Comparison of ENCODE assay signal across 11 cellular contexts in genomic region chr3:49780968-49781365, GRCh38. TPM values are rescaled to one million over a fixed set of nuclear protein-coding genes. Genes with fewer than 3 reads are reported as not detected.
DNase-seq lines count a peak whose midpoint lies in the region; ATAC-seq and TF ChIP-seq lines count a peak whose summit lies in the region.
"Not testable (repeated sequence)": the region's sequence is repeated elsewhere in the genome, so short reads cannot be mapped to it uniquely, and the experiment has no call there.
"Had no signal": no experiment of that assay in that cellular context is flagged by ENCODE, and none has a peak within 500 bp of the region (broad histone marks: within the 10 kb centered on the region; RNA-seq: fewer than 3 reads in every experiment).

No MANE protein-coding gene starts in this region.

- intact Hi-C loops in Caco-2 (cut with micrococcal nuclease; ENCODE audit: unreplicated experiment); sciatic nerve (cut with DNase I): not testable (repeated sequence)

- H3K79me1 ChIP-seq in mesenchymal stem cell (replicated peaks; ENCODE audit: low read length, poor library complexity, severe bottlenecking), result not testable (repeated sequence)

- H3K14ac ChIP-seq in mesenchymal stem cell (ENCODE audit: low read length in 2 of 2), result not testable (repeated sequence)

- peaks cover 14% of the 10 kb centered on the region for H3K4me1 Mint-ChIP-seq in Caco-2 (ENCODE audit: low read depth, unreplicated experiment)

- not testable (repeated sequence) for H3K9me3 ChIP-seq in BLaER1; Caco-2; WERI-Rb-1 (ENCODE audit: severe bottlenecking); cardiac muscle cell (ENCODE audit: low read depth); mesenchymal stem cell (ENCODE audit: control insufficient read depth, low read length); neural cell (ENCODE audit: low read length)

- not testable (repeated sequence) for H4K8ac ChIP-seq in mesenchymal stem cell (ENCODE audit: low read length)

- not testable (repeated sequence) for BruUV-seq in Caco-2 (replicated peaks; lab: Mats Ljungman, UMichigan)

- H4K91ac ChIP-seq in mesenchymal stem cell (ENCODE audit: low read length), result not testable (repeated sequence)

- peak overlapping the region; percentile 23 for H3K4me2 ChIP-seq in BLaER1
- not testable (repeated sequence) for H3K4me2 ChIP-seq in mesenchymal stem cell (ENCODE audit: low read length, poor library complexity, severe bottlenecking); neural cell (ENCODE audit: low read length)

- not testable (repeated sequence) for H2BK5ac ChIP-seq in mesenchymal stem cell (ENCODE audit: low read depth, low read length, poor library complexity, severe bottlenecking)

- not testable (repeated sequence) for DNase-seq in Caco-2; WERI-Rb-1; cardiac muscle cell (ENCODE audit: low read depth in 1 of 2, low spot score in 1 of 2)
- DNase-seq in amniotic epithelial cell (ENCODE audit: low read depth), result peak; percentile 44
- peak; percentile 21 for DNase-seq in mesenchymal stem cell
- peak; percentile 10 for DNase-seq in sciatic nerve (ENCODE audit: low spot score)

- WGBS in mesenchymal stem cell, result 96% methylated on average over 8 of the region's 9 CpGs

- peaks cover 50% of the 10 kb centered on the region for H3K36me3 Mint-ChIP-seq in Caco-2 (ENCODE audit: insufficient read depth, unreplicated experiment)

- not testable (repeated sequence) for H3K9me2 ChIP-seq in neural cell (ENCODE audit: insufficient read depth, low read length)

- TF ChIP-seq CTCF in Caco-2 (IDR thresholded peaks at IDR 0.05; ENCODE audit: insufficient read depth in 1 of 2, low read depth in 1 of 2, low read length in 1 of 2, severe bottlenecking in 1 of 2, unreplicated experiment in 1 of 2); WERI-Rb-1 (IDR thresholded peaks at IDR 0.05; ENCODE audit: low read depth, low read length); cardiac muscle cell (IDR thresholded peaks at IDR 0.05; ENCODE audit: low read depth, low read length); neural cell (IDR thresholded peaks at IDR 0.05; ENCODE audit: poor library complexity, severe bottlenecking): not testable (repeated sequence)

- H3F3A ChIP-seq in neural cell (ENCODE audit: insufficient read depth, low read length, poor library complexity, severe bottlenecking), result not testable (repeated sequence)

- CTCF ChIA-PET in Caco-2 (lab: Charles Lee), result interaction anchor here (0.6 kb wide), 1 partner anchor 10 kb away, joined by 3 read pairs; no protein-coding TSS in a partner anchor

- H3K27me3 Mint-ChIP-seq in Caco-2 (ENCODE audit: insufficient read depth, unreplicated experiment), result not testable (repeated sequence)

- not testable (repeated sequence) for H3K4me3 Mint-ChIP-seq in Caco-2 (ENCODE audit: unreplicated experiment)

- H3K4me1 ChIP-seq in BLaER1, result peaks cover 44% of the 10 kb centered on the region
- H3K4me1 ChIP-seq in Caco-2, result peaks cover 22% of the 10 kb centered on the region
- H3K4me1 ChIP-seq in cardiac muscle cell (ENCODE audit: low read depth), result not testable (repeated sequence)
- peaks cover 14% of the 10 kb centered on the region for H3K4me1 ChIP-seq in mesenchymal stem cell (ENCODE audit: control insufficient read depth, insufficient read depth, low read depth, low read length)

- POLR2A ChIA-PET in Caco-2 (lab: Charles Lee), result interaction anchor here (1.0 kb wide), 1 partner anchor 57 kb away, joined by 3 read pairs; the partner anchor contains the start of gene GMPPB

- H3K23ac ChIP-seq in mesenchymal stem cell (ENCODE audit: low read length in 2 of 2), result not testable (repeated sequence)

- not testable (repeated sequence) for H3K27ac ChIP-seq in BLaER1; mesenchymal stem cell (ENCODE audit: low read length, poor library complexity, severe bottlenecking); neural cell (ENCODE audit: low read length)
- H3K27ac ChIP-seq in WERI-Rb-1 (peak overlapping the region; percentile 47), cardiac muscle cell (peak overlapping the region; percentile 76)

- not testable (repeated sequence) for H3K27me3 ChIP-seq in BLaER1; Caco-2 (replicated peaks; ENCODE audit: control insufficient read depth, insufficient read depth, low read length); WERI-Rb-1 (ENCODE audit: insufficient read depth, low read depth, severe bottlenecking); cardiac muscle cell; mesenchymal stem cell (ENCODE audit: control insufficient read depth in 1 of 2, insufficient read depth in 1 of 2, low read length in 2 of 2); neural cell (ENCODE audit: insufficient read depth, low read depth, low read length)

- H4K20me1 ChIP-seq in BLaER1, result peaks cover 87% of the 10 kb centered on the region
- not testable (repeated sequence) for H4K20me1 ChIP-seq in neural cell (ENCODE audit: insufficient read depth)

- not testable (repeated sequence) for TF ChIP-seq EP300 in neural cell (conservative IDR thresholded peaks at IDR 0.05; ENCODE audit: poor library complexity, severe bottlenecking)

- TF ChIP-seq RAD21 in neural cell (conservative IDR thresholded peaks at IDR 0.05), result not testable (repeated sequence)

- peaks cover 82% of the 10 kb centered on the region for H3K79me2 ChIP-seq in neural cell (replicated peaks; ENCODE audit: insufficient read depth, low read length)

- peak overlapping the region; percentile 73 for H3K27ac Mint-ChIP-seq in Caco-2 (ENCODE audit: unreplicated experiment)

- not testable (repeated sequence) for H2AFZ ChIP-seq in mesenchymal stem cell (ENCODE audit: low read depth, low read length); neural cell (ENCODE audit: low read depth, low read length)

- H3K36me3 ChIP-seq in BLaER1 (peaks cover 74% of the 10 kb centered on the region), WERI-Rb-1 (peaks cover 51% of the 10 kb centered on the region), mesenchymal stem cell (ENCODE audit: control insufficient read depth in 1 of 2, insufficient read depth in 2 of 2, low read depth in 1 of 2, low read length in 2 of 2) (peaks cover 36 to 45% of the 10 kb centered on the region in 2 experiments)
- H3K36me3 ChIP-seq in Caco-2 (ENCODE audit: control insufficient read depth, insufficient read depth, low read length); cardiac muscle cell; neural cell (ENCODE audit: insufficient read depth, low read length): not testable (repeated sequence)

- H2BK12ac ChIP-seq in mesenchymal stem cell (ENCODE audit: low read length in 2 of 2), result not testable (repeated sequence)

- not testable (repeated sequence) for H3K4ac ChIP-seq in mesenchymal stem cell (ENCODE audit: low read depth in 1 of 2, low read length in 2 of 2)

- not testable (repeated sequence) for H2AK5ac ChIP-seq in mesenchymal stem cell (ENCODE audit: low read length, severe bottlenecking)

- not testable (repeated sequence) for H3K9me3 Mint-ChIP-seq in Caco-2 (ENCODE audit: unreplicated experiment)

- H2BK15ac ChIP-seq in mesenchymal stem cell (ENCODE audit: low read depth, poor library complexity, severe bottlenecking), result not testable (repeated sequence)

- not testable (repeated sequence) for H3K18ac ChIP-seq in mesenchymal stem cell (ENCODE audit: low read depth in 1 of 2, low read length in 2 of 2)

- not testable (repeated sequence) for H3K9ac ChIP-seq in BLaER1; neural cell (ENCODE audit: low read length)
- H3K9ac ChIP-seq in mesenchymal stem cell (ENCODE audit: low read length), result peak overlapping the region; percentile 30

- not testable (repeated sequence) for H3K4me3 ChIP-seq in BLaER1; Caco-2 (ENCODE audit: low read depth, low read length); WERI-Rb-1 (ENCODE audit: low read depth, low read length); cardiac muscle cell; mesenchymal stem cell (ENCODE audit: insufficient read depth in 1 of 2, low read depth in 1 of 2, low read length in 2 of 2)
- peak overlapping the region; percentile 49 for H3K4me3 ChIP-seq in neural cell (ENCODE audit: low read length)

- ATAC-seq in sciatic nerve, result not testable (repeated sequence)

- H2BK120ac ChIP-seq in mesenchymal stem cell (ENCODE audit: low read depth, low read length), result not testable (repeated sequence)

RNA-seq across cellular contexts. Expression of gene IP6K1, which starts 5.4 kb away (rescaled TPM):
- total RNA-seq in Caco-2 (2022) (35.5 and 39.6 TPM in 2 replicates), cardiac muscle cell (40.3 and 44.4 TPM in 2 replicates), sciatic nerve (47.6 TPM)
- polyA plus RNA-seq in cardiac muscle cell (24.4 and 30.1 TPM in 2 replicates), neural cell (52.7 and 62.7 TPM in 2 replicates)
- polyA plus RNA-seq in mesenchymal stem cell (2013, experiment 1 of 2), result 21.9 TPM
- polyA plus RNA-seq in mesenchymal stem cell (2013, experiment 2 of 2), result 23.3 TPM
- polyA minus RNA-seq in neural cell, result 112 and 123 TPM in 2 replicates

RNA-seq across cellular contexts. Expression of gene CDHR4, which starts 18.7 kb away (rescaled TPM):
- total RNA-seq in Caco-2 (2022) (not detected in 2 replicates), cardiac muscle cell (not detected in 2 replicates), sciatic nerve (1.6 TPM)
- polyA plus RNA-seq in cardiac muscle cell (0.27 TPM in 1 of 2 replicates, not detected in the other), neural cell (not detected in 2 replicates)
- polyA plus RNA-seq in mesenchymal stem cell (2013, experiment 1 of 2), result 0.61 TPM
- 0.52 TPM for polyA plus RNA-seq in mesenchymal stem cell (2013, experiment 2 of 2)
- not detected in 2 replicates for polyA minus RNA-seq in neural cell
- total RNA-seq: GM12878, IMR-90 had no signal
- polyA plus RNA-seq: GM12878, IMR-90 had no signal

RNA-seq across cellular contexts. Expression of gene INKA1, which starts 22.1 kb away (rescaled TPM):
- total RNA-seq in Caco-2 (2022) (not detected in 2 replicates), cardiac muscle cell (4.3 and 5.9 TPM in 2 replicates), sciatic nerve (7.3 TPM)
- polyA plus RNA-seq in cardiac muscle cell (4.4 and 6.6 TPM in 2 replicates), neural cell (1.4 and 1.7 TPM in 2 replicates)
- 12.4 TPM for polyA plus RNA-seq in mesenchymal stem cell (2013, experiment 1 of 2)
- 13.4 TPM for polyA plus RNA-seq in mesenchymal stem cell (2013, experiment 2 of 2)
- polyA minus RNA-seq in neural cell, result 2.0 and 2.9 TPM in 2 replicates
- total RNA-seq: PC-9 had no signal

RNA-seq across cellular contexts. Expression of gene UBA7, which starts 32.8 kb away (rescaled TPM):
- total RNA-seq in Caco-2 (2022) (0.93 TPM in 1 of 2 replicates, not detected in the other), cardiac muscle cell (1.5 and 5.4 TPM in 2 replicates), sciatic nerve (73.9 TPM)
- polyA plus RNA-seq in cardiac muscle cell (1.8 and 4.4 TPM in 2 replicates), neural cell (2.9 and 4.0 TPM in 2 replicates)
- polyA plus RNA-seq in mesenchymal stem cell (2013, experiment 1 of 2), result 33.2 TPM
- polyA plus RNA-seq in mesenchymal stem cell (2013, experiment 2 of 2), result 32.7 TPM
- polyA minus RNA-seq in neural cell, result 2.0 and 2.2 TPM in 2 replicates

RNA-seq across cellular contexts. Expression of gene GMPPB, which starts 57.2 kb away (rescaled TPM):
- total RNA-seq in Caco-2 (2022) (26.2 and 26.5 TPM in 2 replicates), cardiac muscle cell (27.6 and 41.3 TPM in 2 replicates), sciatic nerve (22.0 TPM)
- polyA plus RNA-seq in cardiac muscle cell (23.9 and 29.3 TPM in 2 replicates), neural cell (20.0 and 20.8 TPM in 2 replicates)
- 16.4 TPM for polyA plus RNA-seq in mesenchymal stem cell (2013, experiment 1 of 2)
- polyA plus RNA-seq in mesenchymal stem cell (2013, experiment 2 of 2), result 16.4 TPM
- polyA minus RNA-seq in neural cell, result 15.5 and 20.0 TPM in 2 replicates
